Comparison of ENCODE assay signal across 29 cellular contexts in genomic region chr2:52749764-52750163, GRCh38.
"Had no signal": no experiment of that assay in that cellular context is flagged by ENCODE, and none has a peak within 500 bp of the region (broad histone marks: within the 10 kb centered on the region; RNA-seq: fewer than 3 reads in every experiment).

No MANE protein-coding gene starts in this region.

- H3K4me2 ChIP-seq: hepatocyte had no signal

- H3K27ac Mint-ChIP-seq: dendritic cell treated with granulocyte-macrophage colony-stimulating factor and Interleukin-4, amounts not matched to agents 40 ng/mL and 50 ng/mL, for 4 days; effector memory CD8-positive, alpha-beta T cell; endodermal cell had no signal

- H3K27me3 ChIP-seq: colonic mucosa, dorsolateral prefrontal cortex, esophagus muscularis mucosa, esophagus squamous epithelium, foreskin keratinocyte, gastrocnemius medialis, gastroesophageal sphincter, heart left ventricle, heart right ventricle, hepatocyte had no signal

- H3K4me3 ChIP-seq: colonic mucosa, coronary artery, dorsolateral prefrontal cortex, esophagus muscularis mucosa, esophagus squamous epithelium, gastrocnemius medialis, gastroesophageal sphincter, heart left ventricle, heart right ventricle, hepatocyte had no signal

- FAIRE-seq: colon, endometrium, endothelial cell of umbilical vein, frontal cortex had no signal

- H3K9me3 ChIP-seq: colonic mucosa, esophagus squamous epithelium, gastrocnemius medialis had no signal

- H3K27me3 Mint-ChIP-seq: dendritic cell treated with granulocyte-macrophage colony-stimulating factor and Interleukin-4, amounts not matched to agents 40 ng/mL and 50 ng/mL, for 4 days; effector memory CD8-positive, alpha-beta T cell had no signal

- ATAC-seq: effector memory CD8-positive, alpha-beta T cell; esophagus mucosa; foreskin keratinocyte; gastrocnemius medialis; gastroesophageal sphincter; heart left ventricle; heart right ventricle had no signal

- H2AFZ ChIP-seq: hepatocyte had no signal

- H3K4me1 ChIP-seq: colonic mucosa, esophagus muscularis mucosa, esophagus squamous epithelium, foreskin keratinocyte, gastrocnemius medialis, gastroesophageal sphincter, heart left ventricle, heart right ventricle had no signal

- H3K36me3 ChIP-seq: colonic mucosa, esophagus muscularis mucosa, esophagus squamous epithelium, gastrocnemius medialis, gastroesophageal sphincter, heart left ventricle, heart right ventricle had no signal

- H3K27ac ChIP-seq: colonic mucosa, coronary artery, dorsolateral prefrontal cortex, epithelial cell of prostate, esophagus muscularis mucosa, esophagus squamous epithelium, foreskin keratinocyte, gastrocnemius medialis, gastroesophageal sphincter, heart left ventricle, heart right ventricle, hepatocyte had no signal

- H3K4me1 Mint-ChIP-seq: endodermal cell had no signal

- H3K79me2 ChIP-seq: hepatocyte had no signal

- DNase-seq: colonic mucosa; cortex of kidney; dermis blood vessel endothelial cell; dorsolateral prefrontal cortex; effector CD4-positive, alpha-beta T cell; effector CD8-positive, alpha-beta T cell; effector memory CD4-positive, alpha-beta T cell; effector memory CD8-positive, alpha-beta T cell; endodermal cell; erythroblast; esophagus squamous epithelium; foreskin fibroblast; foreskin keratinocyte; foreskin melanocyte; gastrocnemius medialis; head of caudate nucleus; heart left ventricle; heart right ventricle had no signal

- H3K4me3 Mint-ChIP-seq: dendritic cell treated with granulocyte-macrophage colony-stimulating factor and Interleukin-4, amounts not matched to agents 40 ng/mL and 50 ng/mL, for 4 days; effector memory CD8-positive, alpha-beta T cell; endodermal cell had no signal
